9 cellular contexts compared by ENCODE assay signal in genomic region chr1:78045600-78045849, GRCh38. TPM values are rescaled to one million over a fixed set of nuclear protein-coding genes. Genes with fewer than 3 reads are reported as not detected.
DNase-seq lines count a peak whose midpoint lies in the region; ATAC-seq and TF ChIP-seq lines count a peak whose summit lies in the region.
"Had no signal": no experiment of that assay in that cellular context is flagged by ENCODE, and none has a peak within 500 bp of the region (broad histone marks: within the 10 kb centered on the region; RNA-seq: fewer than 3 reads in every experiment).

No MANE protein-coding gene starts in this region.

- CTCF ChIA-PET in CD8-positive, alpha-beta memory T cell (lab: Charles Lee), result interaction anchor here (1.2 kb wide), 1 partner anchor 67 kb away, joined by 3 read pairs; the partner anchor contains the start of gene FUBP1
- CTCF ChIA-PET in activated B cell treated with CpG ODN at 0.5 μM for 24 hours (lab: Charles Lee), result no interaction called here

- H3K27ac ChIP-seq in CD8-positive, alpha-beta memory T cell (ENCODE audit: low read depth, low read length), result no peak overlapping the region
- no peak overlapping the region for H3K27ac ChIP-seq in parathyroid adenoma

- H3K79me2 ChIP-seq in parathyroid adenoma, result no peaks in the 10 kb centered on the region

- no peak for ATAC-seq in activated B cell treated with CpG ODN at 0.5 μM for 24 hours (ENCODE audit: low read depth)

- peaks cover 0 to 3% (median 0%) of the 10 kb centered on the region in 3 donors for H3K36me3 Mint-ChIP-seq in CD8-positive, alpha-beta memory T cell
- H3K36me3 Mint-ChIP-seq in activated B cell treated with CpG ODN at 0.5 μM for 24 hours (ENCODE audit: low read depth), result no peaks in the 10 kb centered on the region

- peaks cover 23 to 41% of the 10 kb centered on the region in 2 donors for H3K27me3 Mint-ChIP-seq in CD8-positive, alpha-beta memory T cell
- peaks cover 39% of the 10 kb centered on the region for H3K27me3 Mint-ChIP-seq in activated B cell treated with CpG ODN at 0.5 μM for 24 hours

- peak overlapping the region; percentile 64 to 86 (median 79) for H3K4me3 Mint-ChIP-seq in CD8-positive, alpha-beta memory T cell
- peak overlapping the region; percentile 73 for H3K4me3 Mint-ChIP-seq in activated B cell treated with CpG ODN at 0.5 μM for 24 hours

- POLR2A ChIA-PET in CD8-positive, alpha-beta memory T cell (lab: Charles Lee), result no interaction called here
- POLR2A ChIA-PET in activated B cell treated with CpG ODN at 0.5 μM for 24 hours (lab: Charles Lee), result interaction anchor here (1.0 kb wide), 1 partner anchor 41 kb away, joined by 4 read pairs; the partner anchor contains the start of gene DNAJB4

- no peaks in the 10 kb centered on the region for H3K36me3 ChIP-seq in CD8-positive, alpha-beta memory T cell (ENCODE audit: insufficient read depth, low read length)
- H3K36me3 ChIP-seq in parathyroid adenoma (ENCODE audit: control insufficient read depth, insufficient read depth, low read length), result no peaks in the 10 kb centered on the region

- intact Hi-C loops in activated B cell treated with CpG ODN at 0.5 μM for 24 hours (cut with micrococcal nuclease), result no loop called here

- no peak for DNase-seq in CD8-positive, alpha-beta memory T cell
- DNase-seq in activated B cell treated with CpG ODN at 0.5 μM for 24 hours (no peak), foreskin fibroblast (no peak), C1 segment of cervical spinal cord (lab: John Stamatoyannopoulos, UW) (no peak), midbrain (lab: John Stamatoyannopoulos, UW) (no peak), islet precursor cell (no peak)
- DNase-seq in stimulated activated CD4-positive, alpha-beta T cell treated with anti-CD3 and anti-CD28 coated beads, Interleukin-12 subunit alpha, Interleukin-12 subunit beta, amount 100 ng/mL, for 4 hours, result no peak
- DNase-seq: NCI-H526 had no signal

- peak overlapping the region in 1 of 8 donors; percentile 11 for H3K27ac Mint-ChIP-seq in CD8-positive, alpha-beta memory T cell
- no peak overlapping the region for H3K27ac Mint-ChIP-seq in activated B cell treated with CpG ODN at 0.5 μM for 24 hours

- peak overlapping the region; percentile 47 for H3K4me3 ChIP-seq in CD8-positive, alpha-beta memory T cell (ENCODE audit: low read length)
- peak overlapping the region; percentile 54 to 64 for H3K4me3 ChIP-seq in foreskin fibroblast (ENCODE audit: low read depth in 1 of 2, low read length in 2 of 2)
- peak overlapping the region; percentile 42 for H3K4me3 ChIP-seq in parathyroid adenoma (ENCODE audit: low read depth, low read length)

- H3K27me3 ChIP-seq in CD8-positive, alpha-beta memory T cell (ENCODE audit: insufficient read depth, low read length, poor library complexity, severe bottlenecking), result peaks cover 18% of the 10 kb centered on the region
- H3K27me3 ChIP-seq in parathyroid adenoma (ENCODE audit: control insufficient read depth, insufficient read depth, low read length), result no peaks in the 10 kb centered on the region

- H3K9ac ChIP-seq in parathyroid adenoma, result no peak overlapping the region

- H3K9me3 Mint-ChIP-seq in CD8-positive, alpha-beta memory T cell, result no peaks in the 10 kb centered on the region
- H3K9me3 Mint-ChIP-seq in activated B cell treated with CpG ODN at 0.5 μM for 24 hours, result no peaks in the 10 kb centered on the region

- H3K9me3 ChIP-seq in CD8-positive, alpha-beta memory T cell (ENCODE audit: low read length), result no peaks in the 10 kb centered on the region
- no peaks in the 10 kb centered on the region for H3K9me3 ChIP-seq in parathyroid adenoma (ENCODE audit: control insufficient read depth, low read length)

- H3K4me1 Mint-ChIP-seq in CD8-positive, alpha-beta memory T cell, result peaks cover 22 to 31% (median 24%) of the 10 kb centered on the region in 3 donors
- H3K4me1 Mint-ChIP-seq in activated B cell treated with CpG ODN at 0.5 μM for 24 hours, result peaks cover 19% of the 10 kb centered on the region

- TF ChIP-seq CTCF in activated B cell treated with CpG ODN at 0.5 μM for 24 hours (IDR thresholded peaks at IDR 0.05), result no peak
- TF ChIP-seq CTCF in foreskin fibroblast (IDR thresholded peaks at IDR 0.05; ENCODE audit: low read depth, low read length), result no peak
- TF ChIP-seq CTCF in parathyroid adenoma (IDR thresholded peaks at IDR 0.05), result no peak

- H3K4me1 ChIP-seq in CD8-positive, alpha-beta memory T cell (ENCODE audit: insufficient read depth, low read length), result peaks cover 7% of the 10 kb centered on the region
- H3K4me1 ChIP-seq in parathyroid adenoma, result no peaks in the 10 kb centered on the region

- peak overlapping the region; percentile 79 for H2AFZ ChIP-seq in parathyroid adenoma

- peak overlapping the region; percentile 50 for H3K4me2 ChIP-seq in parathyroid adenoma (ENCODE audit: low read length)

RNA-seq across cellular contexts. Expression of gene GIPC2, which starts 0.2 kb away (rescaled TPM):
- under 1 TPM; 0.24 to 0.35 TPM for total RNA-seq in CD8-positive, alpha-beta memory T cell
- polyA plus RNA-seq in CD8-positive, alpha-beta memory T cell, result 0.40 TPM
- total RNA-seq in activated B cell treated with CpG ODN at 0.5 μM for 24 hours, result not detected in 2 replicates

RNA-seq across cellular contexts. Expression of gene DNAJB4, which starts 40.8 kb away (rescaled TPM):
- 10 to 100 TPM in 1 of 2 experiments, 1 to 10 TPM in 1; 8.1 to 10.6 TPM for total RNA-seq in CD8-positive, alpha-beta memory T cell
- 5.3 TPM for polyA plus RNA-seq in CD8-positive, alpha-beta memory T cell
- 9.9 and 11.9 TPM in 2 replicates for total RNA-seq in activated B cell treated with CpG ODN at 0.5 μM for 24 hours
